In the genomic region with DNA sequence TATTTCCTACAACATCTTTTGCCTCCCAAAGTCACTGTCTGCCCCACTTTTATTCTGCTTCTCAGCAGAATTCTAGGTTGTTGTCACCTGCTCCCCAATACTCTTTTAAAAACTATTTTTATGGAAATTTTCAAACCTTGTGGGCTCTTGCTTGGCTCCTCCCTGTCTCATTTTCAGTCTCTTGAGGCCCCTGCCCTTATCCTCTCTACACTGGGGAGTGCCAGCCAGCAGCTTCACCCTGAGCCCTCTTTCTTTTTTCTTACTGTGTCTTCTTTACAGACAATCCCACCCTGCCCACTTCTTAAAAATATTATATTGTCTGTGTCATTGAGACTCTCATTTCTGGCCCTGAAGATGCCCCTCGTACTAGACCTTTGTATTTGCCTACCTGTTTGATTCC, we compare ENCODE assay signal across 20 cellular contexts.
DNase-seq lines count a peak whose midpoint lies in the region; ATAC-seq and TF ChIP-seq lines count a peak whose summit lies in the region.
"Had no signal": no experiment of that assay in that cellular context is flagged by ENCODE, and none has a peak within 500 bp of the region (broad histone marks: within the 10 kb centered on the region; RNA-seq: fewer than 3 reads in every experiment).

No MANE protein-coding gene starts in this region.

- H3K4me1 ChIP-seq in cardiac muscle cell (ENCODE audit: low read depth) (peaks cover 10% of the 10 kb centered on the region), gastrocnemius medialis (peaks cover 19 to 20% of the 10 kb centered on the region in 2 donors)
- H3K4me1 ChIP-seq: left lung, stomach had no signal

- intact Hi-C loops in left cardiac atrium (cut with DNase I), result no loop called here
- intact Hi-C loops in gastrocnemius medialis (cut with DNase I; ENCODE audit: low total_unique reads), result no loop called here

- in situ Hi-C loops in gastrocnemius medialis (cut with MboI; ENCODE audit: low sequenced_read_pairs in 4 of 4) (no loop called here), GM13976 (cut with MboI; ENCODE audit: low sequenced_read_pairs, unreplicated experiment) (no loop called here)

- H3K4me3 ChIP-seq in cardiac muscle cell, result no peak overlapping the region
- H3K4me3 ChIP-seq in gastrocnemius medialis, result peak overlapping the region in 1 of 4 donors; percentile 39
- H3K4me3 ChIP-seq: GM23338, left lung, stomach had no signal

- no peak for TF ChIP-seq POLR2A in gastrocnemius medialis (IDR thresholded peaks at IDR 0.05)

- no peaks in the 10 kb centered on the region for H3K9me3 Mint-ChIP-seq in activated naive CD8-positive, alpha-beta T cell treated with anti-CD3 and anti-CD28 coated beads, Interleukin-2, amount 50 U/mL, for 24 hours
- H3K9me3 Mint-ChIP-seq: GM23338; natural killer cell treated with Interleukin-12 subunit alpha and Interleukin-12 subunit beta and Interleukin-15 and Interleukin-18, amount 100 ng/mL, for 72 hours had no signal

- no peak overlapping the region for H3K4me3 Mint-ChIP-seq in activated naive CD8-positive, alpha-beta T cell treated with anti-CD3 and anti-CD28 coated beads, Interleukin-2, amount 50 U/mL, for 24 hours
- H3K4me3 Mint-ChIP-seq: GM23338; natural killer cell treated with Interleukin-12 subunit alpha and Interleukin-12 subunit beta and Interleukin-15 and Interleukin-18, amount 100 ng/mL, for 72 hours had no signal

- H3K27me3 ChIP-seq in cardiac muscle cell, result no peaks in the 10 kb centered on the region
- no peaks in the 10 kb centered on the region for H3K27me3 ChIP-seq in gastrocnemius medialis
- H3K27me3 ChIP-seq: left lung, stomach had no signal

- H3K9me3 ChIP-seq in cardiac muscle cell (ENCODE audit: low read depth) (no peaks in the 10 kb centered on the region), gastrocnemius medialis (no peaks in the 10 kb centered on the region)
- H3K9me3 ChIP-seq: left lung, stomach had no signal

- H3K36me3 ChIP-seq in cardiac muscle cell (peaks cover 2% of the 10 kb centered on the region), gastrocnemius medialis (no peaks in the 10 kb centered on the region)

- H3K27me3 Mint-ChIP-seq in activated naive CD8-positive, alpha-beta T cell treated with anti-CD3 and anti-CD28 coated beads, Interleukin-2, amount 50 U/mL, for 24 hours, result no peaks in the 10 kb centered on the region
- H3K27me3 Mint-ChIP-seq: natural killer cell treated with Interleukin-12 subunit alpha and Interleukin-12 subunit beta and Interleukin-15 and Interleukin-18, amount 100 ng/mL, for 72 hours had no signal

- DNase-seq in cardiac muscle cell (ENCODE audit: low read depth in 1 of 2, low spot score in 1 of 2) (no peak), left cardiac atrium (no peak), RPMI8226 (peak; percentile 22), gastrocnemius medialis (no peak), DMS 273 treated with DMSO at 0.1 percent for 48 hours (lab: John Stamatoyannopoulos, UW) (no peak), kidney tubule cell (ENCODE audit: low spot score) (no peak), GM13976 (ENCODE audit: low spot score) (no peak)
- DNase-seq in activated naive CD8-positive, alpha-beta T cell treated with anti-CD3 and anti-CD28 coated beads, Interleukin-2, amount 50 U/mL, for 24 hours, result no peak
- DNase-seq: activated gamma-delta T cell, aorta, GDM1, left lung, midbrain, NCI-H1436, NCI-H524 treated with DMSO at 0.1 percent for 48 hours, stomach, trophoblast cell had no signal

- ATAC-seq in left cardiac atrium (no peak), gastrocnemius medialis (no peak)
- ATAC-seq in activated naive CD8-positive, alpha-beta T cell treated with anti-CD3 and anti-CD28 coated beads, Interleukin-2, amount 50 U/mL, for 24 hours, result no peak
- ATAC-seq: HepG2; natural killer cell treated with Interleukin-12 subunit alpha and Interleukin-12 subunit beta and Interleukin-15 and Interleukin-18, amount 100 ng/mL, for 72 hours had no signal

- H3K27ac ChIP-seq in cardiac muscle cell (peak overlapping the region; percentile 78), gastrocnemius medialis (peak overlapping the region; percentile 82 to 96 (median 89))
- H3K27ac ChIP-seq: left lung, stomach had no signal

- H3K36me3 Mint-ChIP-seq in activated naive CD8-positive, alpha-beta T cell treated with anti-CD3 and anti-CD28 coated beads, Interleukin-2, amount 50 U/mL, for 24 hours (ENCODE audit: low read depth), result peaks cover 4% of the 10 kb centered on the region

- H3K4me1 Mint-ChIP-seq in activated naive CD8-positive, alpha-beta T cell treated with anti-CD3 and anti-CD28 coated beads, Interleukin-2, amount 50 U/mL, for 24 hours, result peaks cover 16% of the 10 kb centered on the region
- H3K4me1 Mint-ChIP-seq: GM23338 had no signal

- TF ChIP-seq CTCF in cardiac muscle cell (IDR thresholded peaks at IDR 0.05; ENCODE audit: low read depth, low read length) (no peak), gastrocnemius medialis (IDR thresholded peaks at IDR 0.05 in 4 of 5, conservative IDR thresholded peaks at IDR 0.05 in 1 of 5) (no peak), GM13976 (IDR thresholded peaks at IDR 0.05; ENCODE audit: borderline replicate concordance, control extremely low read depth, extremely low read depth, insufficient read depth, missing control alignments) (no peak)

- peak overlapping the region; percentile 88 for H3K27ac Mint-ChIP-seq in activated naive CD8-positive, alpha-beta T cell treated with anti-CD3 and anti-CD28 coated beads, Interleukin-2, amount 50 U/mL, for 24 hours
- H3K27ac Mint-ChIP-seq: GM23338 had no signal
